Comparison of ENCODE assay signal across 21 cellular contexts in the genomic region with DNA sequence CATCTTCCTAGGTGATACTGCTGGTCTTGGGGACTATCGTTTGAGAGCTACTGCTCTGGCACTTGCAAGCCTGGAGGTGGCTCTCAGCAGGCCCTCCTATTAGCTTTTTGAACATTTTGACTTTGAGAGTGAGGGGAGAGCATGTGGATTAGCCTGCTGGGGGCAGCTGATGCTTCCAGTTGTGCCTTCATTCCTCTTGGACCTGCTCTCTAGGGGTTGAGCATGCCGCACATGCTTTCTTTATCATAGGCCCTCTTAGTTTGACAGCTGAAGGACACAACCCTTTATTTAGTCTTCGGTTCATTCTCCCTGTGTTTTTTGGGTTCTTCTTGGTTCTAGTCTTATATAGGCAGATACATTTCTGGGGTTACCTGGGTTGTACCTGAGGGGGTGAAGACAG.
A peak's percentile ranks its signal among the peaks of the same experiment; 100 is the strongest.
DNase-seq lines count a peak whose midpoint lies in the region; ATAC-seq and TF ChIP-seq lines count a peak whose summit lies in the region.
"Had no signal": no experiment of that assay in that cellular context is flagged by ENCODE, and none has a peak within 500 bp of the region (broad histone marks: within the 10 kb centered on the region; RNA-seq: fewer than 3 reads in every experiment).

No MANE protein-coding gene starts in this region.

- no peak overlapping the region for H2BK15ac ChIP-seq in mesendoderm (replicated peaks; ENCODE audit: low read depth)

- DNase-seq in Right ventricle myocardium inferior (ENCODE audit: missing footprints) (no peak), cardiac septum (ENCODE audit: low spot score) (no peak), GM23338 (ENCODE audit: low spot score) (no peak), heart right ventricle (peak in 1 of 2 donors; percentile 47), mesendoderm (peak; percentile 19), testis (no peak), GM10266 (ENCODE audit: extremely low spot score) (no peak)
- DNase-seq in activated CD4-positive, CD25-positive, alpha-beta regulatory T cell (lab: John Stamatoyannopoulos, UW): no peak
- DNase-seq: Caco-2; CD4-positive, CD25-positive, alpha-beta regulatory T cell; CD8-positive, alpha-beta T cell; DMS153; DND-41; GOT3; HFFc6 had no signal

- H3K9me3 Mint-ChIP-seq in GM23338: peaks cover 38% of the 10 kb centered on the region

- H3K4me2 ChIP-seq in GM23338 (no peak overlapping the region), mesendoderm (ENCODE audit: low read length) (no peak overlapping the region)

- no peak overlapping the region for H2AFZ ChIP-seq in GM23338

- 39 to 55% methylated on average over 3 of the region's 3 CpGs for WGBS in heart right ventricle, 2 donors
- WGBS in mesendoderm (ENCODE audit: extremely low coverage, insufficient coverage, low lambda C conversion rate): no CpG with 5 or more reads among the region's 3 CpGs
- WGBS in testis, 2 donors: 75 to 79% methylated on average over 3 of the region's 3 CpGs

- no peaks in the 10 kb centered on the region for H4K20me1 ChIP-seq in GM23338 (replicated peaks; ENCODE audit: insufficient read depth)
- H4K20me1 ChIP-seq: BLaER1 had no signal

- no peak for TF ChIP-seq CTCF in GM23338 (conservative IDR thresholded peaks at IDR 0.05; ENCODE audit: low read depth in 2 of 2)
- TF ChIP-seq CTCF in heart right ventricle (IDR thresholded peaks at IDR 0.05): peak in 3 of 9 donors; percentile 38 to 44 (median 43)
- no peak for TF ChIP-seq CTCF in testis (IDR thresholded peaks at IDR 0.05)
- TF ChIP-seq CTCF in GM10266 (IDR thresholded peaks at IDR 0.05; ENCODE audit: control insufficient read depth, insufficient read depth, low read depth, missing control alignments): no peak

- no peak overlapping the region for H3K9ac ChIP-seq in mesendoderm (ENCODE audit: low read length)
- H3K9ac ChIP-seq: BLaER1 had no signal

- H3K23ac ChIP-seq in mesendoderm (ENCODE audit: low read length): no peak overlapping the region

- H3K18ac ChIP-seq in mesendoderm (ENCODE audit: low read length): no peak overlapping the region

- peaks cover 6% of the 10 kb centered on the region for H3K27me3 Mint-ChIP-seq in GM23338 (ENCODE audit: insufficient read depth, low read depth, poor library complexity)
- H3K27me3 Mint-ChIP-seq: B cell; CD4-positive, CD25-positive, alpha-beta regulatory T cell had no signal

- H3K4me1 ChIP-seq in GM23338 (ENCODE audit: insufficient read depth) (peaks cover 21% of the 10 kb centered on the region), heart right ventricle (peaks cover 0 to 23% (median 5%) of the 10 kb centered on the region in 9 donors), mesendoderm (ENCODE audit: control insufficient read depth, low read depth, low read length) (no peaks in the 10 kb centered on the region), testis (no peaks in the 10 kb centered on the region)
- H3K4me1 ChIP-seq: Caco-2, HAP-1 had no signal

- H3K27ac Mint-ChIP-seq in GM23338: no peak overlapping the region
- H3K27ac Mint-ChIP-seq: B cell; CD4-positive, CD25-positive, alpha-beta regulatory T cell; CD8-positive, alpha-beta T cell; HFFc6 had no signal

- H3K27me3 ChIP-seq in GM23338 (ENCODE audit: insufficient read depth) (no peaks in the 10 kb centered on the region), heart right ventricle (no peaks in the 10 kb centered on the region), mesendoderm (ENCODE audit: insufficient read depth, low read length, poor library complexity) (no peaks in the 10 kb centered on the region), testis (no peaks in the 10 kb centered on the region)
- H3K27me3 ChIP-seq: BLaER1 had no signal

- H2BK5ac ChIP-seq in mesendoderm (ENCODE audit: low read length): no peak overlapping the region

- H2BK120ac ChIP-seq in mesendoderm (ENCODE audit: low read depth, low read length): no peak overlapping the region

- peaks cover 4% of the 10 kb centered on the region for H3K79me1 ChIP-seq in mesendoderm (ENCODE audit: low read length)

- no peak overlapping the region for H2AK5ac ChIP-seq in mesendoderm (ENCODE audit: low read length)

- no peaks in the 10 kb centered on the region for H3K9me2 ChIP-seq in GM23338 (ENCODE audit: insufficient read depth)

- no peaks in the 10 kb centered on the region for H3K36me3 ChIP-seq in GM23338 (ENCODE audit: insufficient read depth)
- no peaks in the 10 kb centered on the region for H3K36me3 ChIP-seq in heart right ventricle
- H3K36me3 ChIP-seq in mesendoderm (ENCODE audit: control insufficient read depth, insufficient read depth, low read length): no peaks in the 10 kb centered on the region
- H3K36me3 ChIP-seq in testis (ENCODE audit: low read depth, missing control alignments): no peaks in the 10 kb centered on the region
- H3K36me3 ChIP-seq: BLaER1, HAP-1 had no signal

- H3K9me3 ChIP-seq in heart right ventricle (peaks cover 0 to 22% (median 10%) of the 10 kb centered on the region in 11 donors), testis (no peaks in the 10 kb centered on the region)
- H3K9me3 ChIP-seq: HAP-1 had no signal

- no peaks in the 10 kb centered on the region for H3F3A ChIP-seq in GM23338 (replicated peaks; ENCODE audit: low read depth)

- ATAC-seq in Right ventricle myocardium inferior (peak; percentile 81), GM23338 (no peak), heart right ventricle (peak; percentile 34 to 95 (median 82))
- ATAC-seq: CD8-positive, alpha-beta T cell; GM12878 had no signal

- peaks cover 44% of the 10 kb centered on the region for H3K36me3 Mint-ChIP-seq in GM23338 (ENCODE audit: low read depth)
- H3K36me3 Mint-ChIP-seq: CD4-positive, CD25-positive, alpha-beta regulatory T cell; CD8-positive, alpha-beta T cell had no signal

- H3K79me2 ChIP-seq in GM23338 (replicated peaks; ENCODE audit: insufficient read depth) (peaks cover 54% of the 10 kb centered on the region), mesendoderm (ENCODE audit: control insufficient read depth, insufficient read depth, low read length) (peaks cover 6% of the 10 kb centered on the region)

- H3K4me3 Mint-ChIP-seq in GM23338: no peak overlapping the region
- H3K4me3 Mint-ChIP-seq: B cell; CD4-positive, CD25-positive, alpha-beta regulatory T cell; CD8-positive, alpha-beta T cell; HFFc6 had no signal

- intact Hi-C loops in Right ventricle myocardium inferior (cut with DNase I) (loop anchor here (5.0 kb wide), 2 partner anchors 143 to 468 kb away; no protein-coding TSS in a partner anchor), cardiac septum (cut with DNase I) (loop anchor here (10.0 kb wide), 2 partner anchors 141 to 461 kb away; no protein-coding TSS in a partner anchor), heart right ventricle (cut with DNase I) (loop anchor here in 3 of 10 donors (10.0 kb wide), 3 partner anchors 151 to 471 kb away; no protein-coding TSS in a partner anchor), testis (cut with DNase I; ENCODE audit: low total_unique reads) (no loop called here)

- 0 out of 2 replicates have a peak overlapping the region, but pooled peaks have one; percentile 50 for H3K27ac ChIP-seq in GM23338 (ENCODE audit: low read depth)
- peak overlapping the region in 6 of 10 donors; percentile 50 to 82 (median 58) for H3K27ac ChIP-seq in heart right ventricle
- no peak overlapping the region for H3K27ac ChIP-seq in mesendoderm (ENCODE audit: low read depth, low read length)
- no peak overlapping the region for H3K27ac ChIP-seq in testis
- H3K27ac ChIP-seq: 22Rv1, BLaER1, C4-2B had no signal

- no peak overlapping the region for H4K5ac ChIP-seq in mesendoderm (ENCODE audit: low read length)

- no peak overlapping the region for H3K4ac ChIP-seq in mesendoderm (ENCODE audit: low read depth, low read length)

- no peak overlapping the region for H3K56ac ChIP-seq in mesendoderm (ENCODE audit: low read length)

- H4K8ac ChIP-seq in mesendoderm (ENCODE audit: low read depth, low read length): no peak overlapping the region

- no peak for TF ChIP-seq POLR2A in testis (IDR thresholded peaks at IDR 0.05)

- peaks cover 20% of the 10 kb centered on the region for H3K4me1 Mint-ChIP-seq in GM23338
- H3K4me1 Mint-ChIP-seq: B cell; CD4-positive, CD25-positive, alpha-beta regulatory T cell had no signal

- H3K4me3 ChIP-seq in GM23338 (no peak overlapping the region), heart right ventricle (no peak overlapping the region), mesendoderm (ENCODE audit: low read length) (no peak overlapping the region), testis (no peak overlapping the region)
- H3K4me3 ChIP-seq: BLaER1, GM12878, HAP-1 had no signal

TF ChIP-seq in GM23338, 12 proteins besides CTCF, POLR2A, EP300 and RAD21:
- no peak for TF ChIP-seq ZNF331 (CRISPR knock-in tag; IDR thresholded peaks at IDR 0.05; ENCODE audit: low read depth)
- no peak for TF ChIP-seq CREB1 (CRISPR knock-in tag; IDR thresholded peaks at IDR 0.05; ENCODE audit: low read depth)

Comparison
In these comparisons a context has a peak if more than half of its experiments do, and no peak if none do; other contexts are left out.
1. H3K27ac ChIP-seq: peak in GM23338 (single experiment) and heart right ventricle (6 of 10); none in mesendoderm (single experiment) and testis (0 of 2).